In genomic region chr11:94400839-94401772, GRCh38 we compare ENCODE assay signal across 8 cellular contexts. TPM values are rescaled to one million over a fixed set of nuclear protein-coding genes. Genes with fewer than 3 reads are reported as not detected.
A peak's percentile ranks its signal among the peaks of the same experiment; 100 is the strongest.
DNase-seq lines count a peak whose midpoint lies in the region; TF ChIP-seq lines count a peak whose summit lies in the region.

Gene GPR83, minus strand, starts transcription at chr11:94401419. Its CDS starts 172 bp downstream, at chr11:94401247.

- H3K27ac ChIP-seq in osteoblast (ENCODE audit: low read depth, low read length) = no peak within 1 kb of the TSS

- TF ChIP-seq CTCF in fibroblast of villous mesenchyme (IDR thresholded peaks at IDR 0.05; ENCODE audit: insufficient read depth, low read depth, low read length) (no peak), osteoblast (IDR thresholded peaks at IDR 0.05; ENCODE audit: extremely low read depth, low read depth, low read length) (no peak)

- no peaks in the 10 kb centered on the region for H4K20me1 ChIP-seq in osteoblast (ENCODE audit: insufficient read depth, low read length)

- peak within 1 kb of the TSS; percentile 46 for H3K4me3 ChIP-seq in fibroblast of villous mesenchyme (ENCODE audit: low read depth, low read length)
- peak within 1 kb of the TSS; percentile 55 for H3K4me3 ChIP-seq in osteoblast (ENCODE audit: insufficient read depth, low read length)

- no peaks in the 10 kb centered on the region for H3K9me3 ChIP-seq in osteoblast (ENCODE audit: low read depth, low read length)

- H3K27me3 ChIP-seq in osteoblast (ENCODE audit: insufficient read depth, low read length) = peaks cover 44% of the 10 kb centered on the region

- DNase-seq in ELF-1 (ENCODE audit: low read depth, low spot score) = peak; percentile 71
- DNase-seq in NCI-H526 treated with DMSO at 0.1 percent for 48 hours (lab: John Stamatoyannopoulos, UW) = peak; percentile 19
- no peak for DNase-seq in fibroblast of villous mesenchyme (ENCODE audit: low read depth)
- DNase-seq in osteoblast (ENCODE audit: insufficient read length, low spot score, missing footprints) = peak; percentile 83
- no peak for DNase-seq in OCI-M1 (lab: John Stamatoyannopoulos, UW)
- no peak for DNase-seq in MV-4-11 (lab: John Stamatoyannopoulos, UW)
- DNase-seq in LoVo (ENCODE audit: low spot score) = no peak
- no peak for DNase-seq in NCI-H1048 (lab: John Stamatoyannopoulos, UW)

- no peaks in the 10 kb centered on the region for H3K36me3 ChIP-seq in osteoblast (ENCODE audit: insufficient read depth, low read length)

- no peaks in the 10 kb centered on the region for H3K79me2 ChIP-seq in osteoblast (ENCODE audit: insufficient read depth, low read length)

- H2AFZ ChIP-seq in osteoblast (ENCODE audit: low read length) = peak within 1 kb of the TSS; percentile 29

- peaks cover 3% of the 10 kb centered on the region for H3K4me1 ChIP-seq in osteoblast (ENCODE audit: insufficient read depth, low read length)

- peak within 1 kb of the TSS; percentile 67 for H3K4me2 ChIP-seq in osteoblast (ENCODE audit: insufficient read depth, low read length)

RNA-seq across cellular contexts. Expression of gene GPR83, which starts in this region (rescaled TPM):
- total RNA-seq in fibroblast of villous mesenchyme = under 0.01 TPM in 1 of 2 replicates, not detected in the other
- not detected in 2 replicates for total RNA-seq in osteoblast

Comparison
In these comparisons a context has a peak if more than half of its experiments do, and no peak if none do; other contexts are left out.
1. Peak in DNase-seq, H3K4me3 ChIP-seq and H3K4me2 ChIP-seq in osteoblast; RNA of the gene not detected or under 1 TPM.
2. DNase-seq: peak in ELF-1 (single experiment) and NCI-H526 treated with DMSO at 0.1 percent for 48 hours (single experiment); none in fibroblast of villous mesenchyme (single experiment), OCI-M1 (single experiment), MV-4-11 (single experiment), LoVo (single experiment) and NCI-H1048 (single experiment).